2 cellular contexts compared by ENCODE assay signal in the genomic region with DNA sequence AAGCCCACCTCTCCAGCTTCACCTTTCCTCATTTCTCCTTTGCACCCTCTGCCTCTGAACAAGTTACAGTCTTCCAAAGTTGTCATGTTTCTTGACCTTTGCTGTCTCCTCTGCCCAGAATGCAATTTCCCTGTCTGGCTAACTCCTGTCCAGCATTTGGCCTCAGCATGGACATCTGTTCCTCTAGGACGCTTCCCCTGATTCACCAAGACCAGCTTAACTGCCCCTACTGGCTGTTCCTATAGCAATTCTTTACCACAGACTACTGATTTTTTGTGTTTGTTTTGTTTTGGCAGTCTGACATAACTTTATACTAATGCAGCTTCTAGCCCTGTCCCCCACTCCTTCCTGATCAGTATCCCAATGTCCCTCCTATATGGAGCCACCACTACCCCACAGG.
TF ChIP-seq lines count a peak whose summit lies in the region.

No MANE protein-coding gene starts in this region.

TF ChIP-seq in SK-N-SH, 30 proteins besides CTCF, POLR2A, EP300 and RAD21 (continued from another document):
- TF ChIP-seq YY1 (IDR thresholded peaks at IDR 0.05; ENCODE audit: low read depth) (no peak), NRF1 (IDR thresholded peaks at IDR 0.05; ENCODE audit: low read depth, low read length) (no peak), CHD2 (IDR thresholded peaks at IDR 0.05; ENCODE audit: low read length, partially characterized antibody) (no peak), RXRA (IDR thresholded peaks at IDR 0.05; ENCODE audit: borderline replicate concordance, low read depth) (no peak), EZH2phosphoT487 (IDR thresholded peaks at IDR 0.05; ENCODE audit: borderline replicate concordance, low read depth) (no peak), TEAD4 (IDR thresholded peaks at IDR 0.05; ENCODE audit: borderline replicate concordance, insufficient read depth) (no peak), MEF2A (IDR thresholded peaks at IDR 0.05; ENCODE audit: borderline replicate concordance, low read depth) (no peak), RFX5 (IDR thresholded peaks at IDR 0.05; ENCODE audit: low read length) (no peak), FOSL2 (IDR thresholded peaks at IDR 0.05; ENCODE audit: borderline replicate concordance, low read depth) (no peak), RCOR1 (IDR thresholded peaks at IDR 0.05; ENCODE audit: low read length) (no peak)
- TF ChIP-seq, protein P1, sequence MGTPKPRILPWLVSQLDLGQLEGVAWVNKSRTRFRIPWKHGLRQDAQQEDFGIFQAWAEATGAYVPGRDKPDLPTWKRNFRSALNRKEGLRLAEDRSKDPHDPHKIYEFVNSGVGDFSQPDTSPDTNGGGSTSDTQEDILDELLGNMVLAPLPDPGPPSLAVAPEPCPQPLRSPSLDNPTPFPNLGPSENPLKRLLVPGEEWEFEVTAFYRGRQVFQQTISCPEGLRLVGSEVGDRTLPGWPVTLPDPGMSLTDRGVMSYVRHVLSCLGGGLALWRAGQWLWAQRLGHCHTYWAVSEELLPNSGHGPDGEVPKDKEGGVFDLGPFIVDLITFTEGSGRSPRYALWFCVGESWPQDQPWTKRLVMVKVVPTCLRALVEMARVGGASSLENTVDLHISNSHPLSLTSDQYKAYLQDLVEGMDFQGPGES (IDR thresholded peaks at IDR 0.05; ENCODE audit: low read depth, low read length) = no peak
- TF ChIP-seq, protein P2, sequence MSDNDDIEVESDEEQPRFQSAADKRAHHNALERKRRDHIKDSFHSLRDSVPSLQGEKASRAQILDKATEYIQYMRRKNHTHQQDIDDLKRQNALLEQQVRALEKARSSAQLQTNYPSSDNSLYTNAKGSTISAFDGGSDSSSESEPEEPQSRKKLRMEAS (IDR thresholded peaks at IDR 0.05; ENCODE audit: low read depth) = no peak
- TF ChIP-seq, protein P3, sequence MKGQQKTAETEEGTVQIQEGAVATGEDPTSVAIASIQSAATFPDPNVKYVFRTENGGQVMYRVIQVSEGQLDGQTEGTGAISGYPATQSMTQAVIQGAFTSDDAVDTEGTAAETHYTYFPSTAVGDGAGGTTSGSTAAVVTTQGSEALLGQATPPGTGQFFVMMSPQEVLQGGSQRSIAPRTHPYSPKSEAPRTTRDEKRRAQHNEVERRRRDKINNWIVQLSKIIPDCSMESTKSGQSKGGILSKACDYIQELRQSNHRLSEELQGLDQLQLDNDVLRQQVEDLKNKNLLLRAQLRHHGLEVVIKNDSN (IDR thresholded peaks at IDR 0.05; ENCODE audit: borderline replicate concordance, low read depth) = no peak
- TF ChIP-seq, protein P4, sequence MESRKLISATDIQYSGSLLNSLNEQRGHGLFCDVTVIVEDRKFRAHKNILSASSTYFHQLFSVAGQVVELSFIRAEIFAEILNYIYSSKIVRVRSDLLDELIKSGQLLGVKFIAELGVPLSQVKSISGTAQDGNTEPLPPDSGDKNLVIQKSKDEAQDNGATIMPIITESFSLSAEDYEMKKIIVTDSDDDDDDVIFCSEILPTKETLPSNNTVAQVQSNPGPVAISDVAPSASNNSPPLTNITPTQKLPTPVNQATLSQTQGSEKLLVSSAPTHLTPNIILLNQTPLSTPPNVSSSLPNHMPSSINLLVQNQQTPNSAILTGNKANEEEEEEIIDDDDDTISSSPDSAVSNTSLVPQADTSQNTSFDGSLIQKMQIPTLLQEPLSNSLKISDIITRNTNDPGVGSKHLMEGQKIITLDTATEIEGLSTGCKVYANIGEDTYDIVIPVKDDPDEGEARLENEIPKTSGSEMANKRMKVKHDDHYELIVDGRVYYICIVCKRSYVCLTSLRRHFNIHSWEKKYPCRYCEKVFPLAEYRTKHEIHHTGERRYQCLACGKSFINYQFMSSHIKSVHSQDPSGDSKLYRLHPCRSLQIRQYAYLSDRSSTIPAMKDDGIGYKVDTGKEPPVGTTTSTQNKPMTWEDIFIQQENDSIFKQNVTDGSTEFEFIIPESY (IDR thresholded peaks at IDR 0.05; ENCODE audit: borderline replicate concordance, low read depth) = no peak

TF ChIP-seq in SK-N-SH treated with all-trans-retinoic acid at 6 μM for 48 hours, 23 proteins besides CTCF, POLR2A, EP300 and RAD21 (continued from another document):
- TF ChIP-seq, protein P5, sequence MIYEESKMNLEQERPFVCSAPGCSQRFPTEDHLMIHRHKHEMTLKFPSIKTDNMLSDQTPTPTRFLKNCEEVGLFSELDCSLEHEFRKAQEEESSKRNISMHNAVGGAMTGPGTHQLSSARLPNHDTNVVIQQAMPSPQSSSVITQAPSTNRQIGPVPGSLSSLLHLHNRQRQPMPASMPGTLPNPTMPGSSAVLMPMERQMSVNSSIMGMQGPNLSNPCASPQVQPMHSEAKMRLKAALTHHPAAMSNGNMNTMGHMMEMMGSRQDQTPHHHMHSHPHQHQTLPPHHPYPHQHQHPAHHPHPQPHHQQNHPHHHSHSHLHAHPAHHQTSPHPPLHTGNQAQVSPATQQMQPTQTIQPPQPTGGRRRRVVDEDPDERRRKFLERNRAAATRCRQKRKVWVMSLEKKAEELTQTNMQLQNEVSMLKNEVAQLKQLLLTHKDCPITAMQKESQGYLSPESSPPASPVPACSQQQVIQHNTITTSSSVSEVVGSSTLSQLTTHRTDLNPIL (CRISPR knock-in tag; IDR thresholded peaks at IDR 0.05; ENCODE audit: low read depth) = no peak
- TF ChIP-seq TCF4 (CRISPR knock-in tag; IDR thresholded peaks at IDR 0.05; ENCODE audit: borderline replicate concordance) (no peak), GLIS3 (CRISPR knock-in tag; IDR thresholded peaks at IDR 0.05) (no peak), PPARA (CRISPR knock-in tag; IDR thresholded peaks at IDR 0.05; ENCODE audit: borderline replicate concordance) (no peak), ZFP30 (CRISPR knock-in tag; IDR thresholded peaks at IDR 0.05) (no peak), BACH2 (CRISPR knock-in tag; IDR thresholded peaks at IDR 0.05; ENCODE audit: borderline replicate concordance) (no peak), OSR1 (CRISPR knock-in tag; IDR thresholded peaks at IDR 0.05) (no peak), SNAI2 (CRISPR knock-in tag; IDR thresholded peaks at IDR 0.05) (no peak), ZC3H10 (CRISPR knock-in tag; IDR thresholded peaks at IDR 0.05) (no peak), ESRRG (CRISPR knock-in tag; IDR thresholded peaks at IDR 0.05) (no peak), ISL1 (CRISPR knock-in tag; IDR thresholded peaks at IDR 0.05) (no peak), ZFP3 (CRISPR knock-in tag; IDR thresholded peaks at IDR 0.05) (no peak), ARNTL (CRISPR knock-in tag; IDR thresholded peaks at IDR 0.05; ENCODE audit: borderline replicate concordance, low read depth) (no peak), ZNF70 (CRISPR knock-in tag; IDR thresholded peaks at IDR 0.05) (no peak)
- TF ChIP-seq, protein P6, sequence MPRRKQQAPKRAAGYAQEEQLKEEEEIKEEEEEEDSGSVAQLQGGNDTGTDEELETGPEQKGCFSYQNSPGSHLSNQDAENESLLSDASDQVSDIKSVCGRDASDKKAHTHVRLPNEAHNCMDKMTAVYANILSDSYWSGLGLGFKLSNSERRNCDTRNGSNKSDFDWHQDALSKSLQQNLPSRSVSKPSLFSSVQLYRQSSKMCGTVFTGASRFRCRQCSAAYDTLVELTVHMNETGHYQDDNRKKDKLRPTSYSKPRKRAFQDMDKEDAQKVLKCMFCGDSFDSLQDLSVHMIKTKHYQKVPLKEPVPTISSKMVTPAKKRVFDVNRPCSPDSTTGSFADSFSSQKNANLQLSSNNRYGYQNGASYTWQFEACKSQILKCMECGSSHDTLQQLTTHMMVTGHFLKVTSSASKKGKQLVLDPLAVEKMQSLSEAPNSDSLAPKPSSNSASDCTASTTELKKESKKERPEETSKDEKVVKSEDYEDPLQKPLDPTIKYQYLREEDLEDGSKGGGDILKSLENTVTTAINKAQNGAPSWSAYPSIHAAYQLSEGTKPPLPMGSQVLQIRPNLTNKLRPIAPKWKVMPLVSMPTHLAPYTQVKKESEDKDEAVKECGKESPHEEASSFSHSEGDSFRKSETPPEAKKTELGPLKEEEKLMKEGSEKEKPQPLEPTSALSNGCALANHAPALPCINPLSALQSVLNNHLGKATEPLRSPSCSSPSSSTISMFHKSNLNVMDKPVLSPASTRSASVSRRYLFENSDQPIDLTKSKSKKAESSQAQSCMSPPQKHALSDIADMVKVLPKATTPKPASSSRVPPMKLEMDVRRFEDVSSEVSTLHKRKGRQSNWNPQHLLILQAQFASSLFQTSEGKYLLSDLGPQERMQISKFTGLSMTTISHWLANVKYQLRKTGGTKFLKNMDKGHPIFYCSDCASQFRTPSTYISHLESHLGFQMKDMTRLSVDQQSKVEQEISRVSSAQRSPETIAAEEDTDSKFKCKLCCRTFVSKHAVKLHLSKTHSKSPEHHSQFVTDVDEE (CRISPR knock-in tag; IDR thresholded peaks at IDR 0.05) = no peak
- TF ChIP-seq, protein P7, sequence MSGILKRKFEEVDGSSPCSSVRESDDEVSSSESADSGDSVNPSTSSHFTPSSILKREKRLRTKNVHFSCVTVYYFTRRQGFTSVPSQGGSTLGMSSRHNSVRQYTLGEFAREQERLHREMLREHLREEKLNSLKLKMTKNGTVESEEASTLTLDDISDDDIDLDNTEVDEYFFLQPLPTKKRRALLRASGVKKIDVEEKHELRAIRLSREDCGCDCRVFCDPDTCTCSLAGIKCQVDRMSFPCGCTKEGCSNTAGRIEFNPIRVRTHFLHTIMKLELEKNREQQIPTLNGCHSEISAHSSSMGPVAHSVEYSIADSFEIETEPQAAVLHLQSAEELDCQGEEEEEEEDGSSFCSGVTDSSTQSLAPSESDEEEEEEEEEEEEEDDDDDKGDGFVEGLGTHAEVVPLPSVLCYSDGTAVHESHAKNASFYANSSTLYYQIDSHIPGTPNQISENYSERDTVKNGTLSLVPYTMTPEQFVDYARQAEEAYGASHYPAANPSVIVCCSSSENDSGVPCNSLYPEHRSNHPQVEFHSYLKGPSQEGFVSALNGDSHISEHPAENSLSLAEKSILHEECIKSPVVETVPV (CRISPR knock-in tag; IDR thresholded peaks at IDR 0.05) = no peak
